ENCODE assay signal across 8 cellular contexts in genomic region chr4:24913099-24913445, GRCh38. TPM values are rescaled to one million over a fixed set of nuclear protein-coding genes. Genes with fewer than 3 reads are reported as not detected.
DNase-seq lines count a peak whose midpoint lies in the region; ATAC-seq and TF ChIP-seq lines count a peak whose summit lies in the region.

No MANE protein-coding gene starts in this region.

- peaks cover 4% of the 10 kb centered on the region in 2 donors for H3K9me3 Mint-ChIP-seq in activated T-cell treated with anti-CD3 and anti-CD28 coated beads, Interleukin-2, amount 50 U/mL, for 72 hours
- peaks cover 8% of the 10 kb centered on the region for H3K9me3 Mint-ChIP-seq in activated T-cell treated with anti-CD3 and anti-CD28 coated beads, Interleukin-2, amount 50 U/mL, for 4 hours

- TF ChIP-seq POLR2A in transverse colon (IDR thresholded peaks at IDR 0.05) = no peak

- peaks cover 4 to 6% of the 10 kb centered on the region in 2 donors for H3K36me3 Mint-ChIP-seq in activated T-cell treated with anti-CD3 and anti-CD28 coated beads, Interleukin-2, amount 50 U/mL, for 72 hours (ENCODE audit: insufficient read depth in 2 of 2)
- H3K36me3 Mint-ChIP-seq in activated T-cell treated with anti-CD3 and anti-CD28 coated beads, Interleukin-2, amount 50 U/mL, for 4 hours (ENCODE audit: insufficient read depth) = no peaks in the 10 kb centered on the region

- no peaks in the 10 kb centered on the region for H3K27me3 ChIP-seq in mucosa of rectum (ENCODE audit: control insufficient read depth in 2 of 2, insufficient read depth in 2 of 2, low read length in 2 of 2)
- no peaks in the 10 kb centered on the region for H3K27me3 ChIP-seq in transverse colon

- TF ChIP-seq CTCF in choroid plexus epithelial cell (conservative IDR thresholded peaks at IDR 0.05; ENCODE audit: low read depth, low read length) = no peak
- no peak for TF ChIP-seq CTCF in transverse colon (IDR thresholded peaks at IDR 0.05)
- no peak for TF ChIP-seq CTCF in GM20000 (IDR thresholded peaks at IDR 0.05; ENCODE audit: extremely low read depth, missing control alignments)

- H3K9me3 ChIP-seq in mucosa of rectum (ENCODE audit: control insufficient read depth in 2 of 2, low read length in 2 of 2) (no peaks in the 10 kb centered on the region), transverse colon (no peaks in the 10 kb centered on the region)

- in situ Hi-C loops in transverse colon (cut with MboI; ENCODE audit: low pct_ligation_motif_present in 1 of 4, low pct_unique_long_range_greater_than_20kb in 1 of 4, low sequenced_read_pairs in 3 of 4) = loop anchor here in 1 of 4 donors (25.0 kb wide), 1 partner anchor 426 kb away; no protein-coding TSS in a partner anchor

- 23 to 35% methylated on average over 6 to 14 of the region's 27 CpGs for WGBS in transverse colon (ENCODE audit: low coverage in 1 of 2), 2 donors

- H3K9ac ChIP-seq in mucosa of rectum (ENCODE audit: low read depth in 1 of 2, low read length in 2 of 2) = peak overlapping the region; percentile 60 to 82

- H3K27ac ChIP-seq in mucosa of rectum (ENCODE audit: low read depth in 2 of 2, low read length in 2 of 2) = peak overlapping the region; percentile 68 to 69
- peak overlapping the region; percentile 82 to 92 (median 88) for H3K27ac ChIP-seq in transverse colon

- intact Hi-C loops in transverse colon (cut with DNase I; ENCODE audit: low total_unique reads) = no loop called here

- H3K27me3 Mint-ChIP-seq in activated T-cell treated with anti-CD3 and anti-CD28 coated beads, Interleukin-2, amount 50 U/mL, for 72 hours (ENCODE audit: low read depth) = peaks cover 34% of the 10 kb centered on the region
- peaks cover 40% of the 10 kb centered on the region for H3K27me3 Mint-ChIP-seq in activated T-cell treated with anti-CD3 and anti-CD28 coated beads, Interleukin-2, amount 50 U/mL, for 4 hours (ENCODE audit: low read depth)

- H3K4me3 Mint-ChIP-seq in activated T-cell treated with anti-CD3 and anti-CD28 coated beads, Interleukin-2, amount 50 U/mL, for 72 hours = peak overlapping the region; percentile 55
- no peak overlapping the region for H3K4me3 Mint-ChIP-seq in activated T-cell treated with anti-CD3 and anti-CD28 coated beads, Interleukin-2, amount 50 U/mL, for 4 hours

- H3K36me3 ChIP-seq in mucosa of rectum (ENCODE audit: control insufficient read depth in 2 of 2, insufficient read depth in 2 of 2, low read length in 2 of 2) (peaks cover 0 to 2% of the 10 kb centered on the region in 2 donors), transverse colon (no peaks in the 10 kb centered on the region)

- no peak overlapping the region for H3K27ac Mint-ChIP-seq in activated T-cell treated with anti-CD3 and anti-CD28 coated beads, Interleukin-2, amount 50 U/mL, for 72 hours

- no peak for DNase-seq in activated T-cell treated with anti-CD3 and anti-CD28 coated beads, Interleukin-2, amount 50 U/mL, for 72 hours
- DNase-seq in activated T-cell treated with anti-CD3 and anti-CD28 coated beads, Interleukin-2, amount 50 U/mL, for 4 hours = no peak
- DNase-seq in choroid plexus epithelial cell (ENCODE audit: low read depth) (no peak), transverse colon (no peak), NOMO-1 (lab: John Stamatoyannopoulos, UW; ENCODE audit: unreplicated experiment in 2 of 2) (no peak), GM20000 (ENCODE audit: low spot score) (no peak)

- no peak for ATAC-seq in activated T-cell treated with anti-CD3 and anti-CD28 coated beads, Interleukin-2, amount 50 U/mL, for 72 hours (replicated peaks in 1 of 2)
- no peak for ATAC-seq in activated T-cell treated with anti-CD3 and anti-CD28 coated beads, Interleukin-2, amount 50 U/mL, for 4 hours
- ATAC-seq in HG03097 (IDR thresholded peaks at IDR 0.05; ENCODE audit: low FRiP score, unreplicated experiment) = no peak

- H3K4me1 ChIP-seq in mucosa of rectum (ENCODE audit: control insufficient read depth in 2 of 2, insufficient read depth in 2 of 2, low read length in 2 of 2) = peaks cover 2 to 9% of the 10 kb centered on the region in 2 donors
- peaks cover 0 to 11% (median 6%) of the 10 kb centered on the region in 4 donors for H3K4me1 ChIP-seq in transverse colon

- no peak for TF ChIP-seq EP300 in transverse colon (IDR thresholded peaks at IDR 0.05; ENCODE audit: low read depth)

- H3K4me3 ChIP-seq in choroid plexus epithelial cell (ENCODE audit: low read depth, low read length) (peak overlapping the region; percentile 67), mucosa of rectum (ENCODE audit: low read length in 2 of 2) (peak overlapping the region; percentile 64 to 73), transverse colon (peak overlapping the region; percentile 35 to 84 (median 70))

- no peaks in the 10 kb centered on the region for H3K4me1 Mint-ChIP-seq in activated T-cell treated with anti-CD3 and anti-CD28 coated beads, Interleukin-2, amount 50 U/mL, for 72 hours (ENCODE audit: low read depth)
- H3K4me1 Mint-ChIP-seq in activated T-cell treated with anti-CD3 and anti-CD28 coated beads, Interleukin-2, amount 50 U/mL, for 4 hours (ENCODE audit: low read depth) = peaks cover 2% of the 10 kb centered on the region

RNA-seq across cellular contexts. Expression of gene CCDC149, which starts 0.2 kb away (rescaled TPM):
- total RNA-seq in activated T-cell treated with anti-CD3 and anti-CD28 coated beads, Interleukin-2, amount 50 U/mL, for 72 hours = under 1 TPM; 0.19 to 0.24 TPM
- total RNA-seq in activated T-cell treated with anti-CD3 and anti-CD28 coated beads, Interleukin-2, amount 50 U/mL, for 4 hours = not detected
- 1 to 10 TPM; 3.4 to 10.0 (median 7.7) TPM for total RNA-seq in transverse colon
